In genomic region chr15:44536962-44537727, GRCh38 we compare ENCODE assay signal across 1 cellular context.
A peak's percentile ranks its signal among the peaks of the same experiment; 100 is the strongest.
TF ChIP-seq lines count a peak whose summit lies in the region.

Gene EIF3J, plus strand, starts transcription at chr15:44537147. Its CDS starts 48 bp downstream, at chr15:44537195.

TF ChIP-seq in SK-N-SH, 30 proteins besides CTCF, POLR2A, EP300 and RAD21 (continued from another document):
- TF ChIP-seq, protein P1, sequence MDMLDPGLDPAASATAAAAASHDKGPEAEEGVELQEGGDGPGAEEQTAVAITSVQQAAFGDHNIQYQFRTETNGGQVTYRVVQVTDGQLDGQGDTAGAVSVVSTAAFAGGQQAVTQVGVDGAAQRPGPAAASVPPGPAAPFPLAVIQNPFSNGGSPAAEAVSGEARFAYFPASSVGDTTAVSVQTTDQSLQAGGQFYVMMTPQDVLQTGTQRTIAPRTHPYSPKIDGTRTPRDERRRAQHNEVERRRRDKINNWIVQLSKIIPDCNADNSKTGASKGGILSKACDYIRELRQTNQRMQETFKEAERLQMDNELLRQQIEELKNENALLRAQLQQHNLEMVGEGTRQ (IDR thresholded peaks at IDR 0.05; ENCODE audit: borderline replicate concordance, low read depth, low read length) = no peak
- no peak for TF ChIP-seq CHD2 (IDR thresholded peaks at IDR 0.05; ENCODE audit: low read length, partially characterized antibody)
- TF ChIP-seq FOXM1 (IDR thresholded peaks at IDR 0.05; ENCODE audit: low read depth) = no peak
- no peak for TF ChIP-seq ELF1 (IDR thresholded peaks at IDR 0.05)
- TF ChIP-seq MEF2A (IDR thresholded peaks at IDR 0.05; ENCODE audit: borderline replicate concordance, low read depth) = no peak
- no peak for TF ChIP-seq SIN3A (IDR thresholded peaks at IDR 0.05; ENCODE audit: borderline replicate concordance, low read depth, low read length)
- TF ChIP-seq RXRA (IDR thresholded peaks at IDR 0.05; ENCODE audit: borderline replicate concordance, low read depth) = no peak
- TF ChIP-seq JUND (IDR thresholded peaks at IDR 0.05) = peak; percentile 69; the same call in 1 of the 2 replicates
- no peak for TF ChIP-seq EZH2phosphoT487 (IDR thresholded peaks at IDR 0.05; ENCODE audit: borderline replicate concordance, low read depth)
- TF ChIP-seq, protein P2, sequence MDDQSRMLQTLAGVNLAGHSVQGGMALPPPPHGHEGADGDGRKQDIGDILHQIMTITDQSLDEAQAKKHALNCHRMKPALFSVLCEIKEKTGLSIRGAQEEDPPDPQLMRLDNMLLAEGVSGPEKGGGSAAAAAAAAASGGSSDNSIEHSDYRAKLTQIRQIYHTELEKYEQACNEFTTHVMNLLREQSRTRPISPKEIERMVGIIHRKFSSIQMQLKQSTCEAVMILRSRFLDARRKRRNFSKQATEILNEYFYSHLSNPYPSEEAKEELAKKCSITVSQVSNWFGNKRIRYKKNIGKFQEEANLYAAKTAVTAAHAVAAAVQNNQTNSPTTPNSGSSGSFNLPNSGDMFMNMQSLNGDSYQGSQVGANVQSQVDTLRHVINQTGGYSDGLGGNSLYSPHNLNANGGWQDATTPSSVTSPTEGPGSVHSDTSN (IDR thresholded peaks at IDR 0.05) = no peak
- TF ChIP-seq MXI1 (IDR thresholded peaks at IDR 0.05; ENCODE audit: low read depth, low read length) = peak; percentile 89; the same call in 1 of the 2 replicates
- no peak for TF ChIP-seq POLR2AphosphoS5 (IDR thresholded peaks at IDR 0.05; ENCODE audit: low read depth, low read length)
- TF ChIP-seq RCOR1 (IDR thresholded peaks at IDR 0.05; ENCODE audit: low read length) = no peak
- no peak for TF ChIP-seq NFIC (IDR thresholded peaks at IDR 0.05; ENCODE audit: borderline replicate concordance)
- TF ChIP-seq NRF1 (IDR thresholded peaks at IDR 0.05; ENCODE audit: low read depth, low read length) = peak; percentile 42; the same call in 1 of the 2 replicates
- no peak for TF ChIP-seq IRF3 (IDR thresholded peaks at IDR 0.05; ENCODE audit: low read depth, low read length)
